Comparison of ENCODE assay signal across 9 cellular contexts in genomic region chr3:172094621-172095557, GRCh38. TPM values are rescaled to one million over a fixed set of nuclear protein-coding genes. Genes with fewer than 3 reads are reported as not detected.
A peak's percentile ranks its signal among the peaks of the same experiment; 100 is the strongest.
DNase-seq lines count a peak whose midpoint lies in the region; ATAC-seq, FAIRE-seq and TF ChIP-seq lines count a peak whose summit lies in the region.
"Had no signal": no experiment of that assay in that cellular context is flagged by ENCODE, and none has a peak within 500 bp of the region (broad histone marks: within the 10 kb centered on the region; RNA-seq: fewer than 3 reads in every experiment).

No MANE protein-coding gene starts in this region.

- no peaks in the 10 kb centered on the region for H3K9me3 ChIP-seq in small intestine (ENCODE audit: control insufficient read depth, low read depth)

- no peak overlapping the region for H3K4me3 ChIP-seq in small intestine (ENCODE audit: low read depth in 1 of 2, low read length in 2 of 2)

- intact Hi-C loops in MCF 10A (cut with micrococcal nuclease) = no loop called here

- peak; percentile 42 for DNase-seq in dermis blood vessel endothelial cell
- no peak for DNase-seq in KBM-7
- no peak for DNase-seq in MCF 10A (ENCODE audit: unreplicated experiment)
- DNase-seq in small intestine = no peak
- DNase-seq in inferior parietal cortex (ENCODE audit: extremely low spot score) = no peak

- no peaks in the 10 kb centered on the region for H3K36me3 ChIP-seq in small intestine (ENCODE audit: control insufficient read depth in 2 of 2, insufficient read depth in 2 of 2, low read length in 2 of 2)

- WGBS in small intestine, 3 donors = 90 to 97% (median 94%) methylated on average over 7 of the region's 7 CpGs

- BruUV-seq in MCF 10A (replicated peaks; lab: Mats Ljungman, UMichigan) = no TSS peak

- CTCF ChIA-PET in MCF 10A (lab: Yijun Ruan, JAX) = no interaction called here

- POLR2A ChIA-PET in MCF 10A (lab: Yijun Ruan, JAX) = interaction anchor here (1.1 to 2.0 kb wide), 3 partner anchors 13 to 73 kb away, joined by 3 to 7 read pairs (median 5); no protein-coding TSS in a partner anchor

- TF ChIP-seq CTCF in GM12873 (IDR thresholded peaks at IDR 0.05; ENCODE audit: insufficient read depth, low read depth, low read length, missing control alignments) (peak; percentile 32), MCF 10A (IDR thresholded peaks at IDR 0.05; ENCODE audit: unreplicated experiment) (no peak)

- H3K4me3 Mint-ChIP-seq in MCF 10A (ENCODE audit: unreplicated experiment) = no peak overlapping the region

- peaks cover 3 to 20% of the 10 kb centered on the region in 2 donors for H3K4me1 ChIP-seq in small intestine (ENCODE audit: control insufficient read depth in 2 of 2, insufficient read depth in 1 of 2, low read depth in 1 of 2, low read length in 1 of 2)

- FAIRE-seq in small intestine (lab: Jason Lieb, UNC) = no peak
- FAIRE-seq: endometrium had no signal

- no peaks in the 10 kb centered on the region for H3K9me3 Mint-ChIP-seq in MCF 10A (ENCODE audit: unreplicated experiment)

- no peaks in the 10 kb centered on the region for H3K27me3 Mint-ChIP-seq in MCF 10A (ENCODE audit: insufficient read depth, unreplicated experiment)

- H3K27me3 ChIP-seq in small intestine (ENCODE audit: control insufficient read depth in 2 of 2, insufficient read depth in 2 of 2, low read length in 2 of 2) = no peaks in the 10 kb centered on the region

- H3K27ac Mint-ChIP-seq in MCF 10A (ENCODE audit: low read depth, unreplicated experiment) = no peak overlapping the region

- H3K27ac ChIP-seq in small intestine (ENCODE audit: low read depth in 1 of 2, low read length in 1 of 2) = peak overlapping the region in 1 of 2 donors; percentile 83

- peaks cover 38% of the 10 kb centered on the region for H3K4me1 Mint-ChIP-seq in MCF 10A (ENCODE audit: insufficient read depth, unreplicated experiment)

- peaks cover 8% of the 10 kb centered on the region for H3K36me3 Mint-ChIP-seq in MCF 10A (ENCODE audit: insufficient read depth, unreplicated experiment)

- in situ Hi-C loops in KBM-7 (cut with MboI; ENCODE audit: low pct_unique_long_range_greater_than_20kb, low sequenced_read_pairs) = no loop called here

- ATAC-seq in GM21390 (IDR thresholded peaks at IDR 0.05; ENCODE audit: unreplicated experiment) (peak; percentile 89), HG03558 (IDR thresholded peaks at IDR 0.05; ENCODE audit: extremely low read depth, unreplicated experiment) (peak; percentile 89)

RNA-seq across cellular contexts. Expression of gene FNDC3B, which starts 55.5 kb away (rescaled TPM):
- total RNA-seq in dermis blood vessel endothelial cell = 126 and 138 TPM in 2 replicates
- total RNA-seq in MCF 10A (2022) = 149 TPM in 2 replicates
- 10 to 100 TPM in 1 of 3 donors, 1 to 10 TPM in 2; 6.0 to 10.7 (median 9.5) TPM for polyA plus RNA-seq in small intestine
